In the genomic region with DNA sequence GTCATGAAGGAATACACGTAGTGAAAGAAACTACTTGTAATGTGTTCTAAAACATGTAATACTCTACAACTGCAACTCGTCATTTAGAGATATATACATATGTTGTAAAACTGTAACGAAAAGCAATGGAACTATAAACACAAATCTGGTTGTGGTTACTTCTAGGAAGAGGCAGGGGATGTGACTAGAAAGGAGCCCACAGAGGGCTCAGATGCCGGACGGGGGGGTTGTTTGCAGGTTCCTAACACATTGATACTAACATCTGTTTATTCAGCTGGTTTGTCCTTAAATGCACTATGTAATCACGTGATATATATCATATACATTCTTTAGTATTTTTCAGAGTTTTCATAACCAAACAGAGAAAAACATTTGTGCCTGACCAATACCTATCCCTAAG, we compare ENCODE assay signal across 8 cellular contexts. TPM values are rescaled to one million over a fixed set of nuclear protein-coding genes. Genes with fewer than 3 reads are reported as not detected.
"Had no signal": no experiment of that assay in that cellular context is flagged by ENCODE, and none has a peak within 500 bp of the region (broad histone marks: within the 10 kb centered on the region; RNA-seq: fewer than 3 reads in every experiment).

No MANE protein-coding gene starts in this region.

- H3K4me3 Mint-ChIP-seq: GM23338, H9, IgD-negative memory B cell had no signal

- H3K4me3 ChIP-seq: GM23338 had no signal

- DNase-seq: H9, HCEC 1CT, KG1 had no signal

- H3K36me3 Mint-ChIP-seq: IgD-negative memory B cell had no signal

- H3K27ac Mint-ChIP-seq: GM23338, H9, IgD-negative memory B cell had no signal

- H3K4me1 Mint-ChIP-seq: GM23338, H9 had no signal

- H3K27me3 Mint-ChIP-seq: IgD-negative memory B cell had no signal

- FAIRE-seq: H1, HTR-8/SVneo had no signal

- ATAC-seq: GM23338 had no signal

RNA-seq across cellular contexts. Expression of a gene that starts 16.1 kb away (rescaled TPM):
- total RNA-seq: GM23338, H1, H9, HT-29 had no signal
